In genomic region chr6:136401749-136402148, GRCh38 we compare ENCODE assay signal across 19 cellular contexts.
DNase-seq lines count a peak whose midpoint lies in the region; ATAC-seq lines count a peak whose summit lies in the region.
"Had no signal": no experiment of that assay in that cellular context is flagged by ENCODE, and none has a peak within 500 bp of the region (broad histone marks: within the 10 kb centered on the region; RNA-seq: fewer than 3 reads in every experiment).

No MANE protein-coding gene starts in this region.

- peaks cover 8% of the 10 kb centered on the region for H3K27me3 Mint-ChIP-seq in stimulated activated naive CD8-positive, alpha-beta T cell treated with anti-CD3 and anti-CD28 coated beads, Interleukin-15, amount 100 ng/mL, for 72 hours

- no peak overlapping the region for H3K27ac Mint-ChIP-seq in stimulated activated naive CD8-positive, alpha-beta T cell treated with anti-CD3 and anti-CD28 coated beads, Interleukin-15, amount 100 ng/mL, for 72 hours
- H3K27ac Mint-ChIP-seq: activated CD8-positive, alpha-beta memory T cell treated with anti-CD3 and anti-CD28 coated beads, Interleukin-2, amount 10 ng/mL, durations not matched to agents 7 days and 5 days; T-helper 2 cell treated with Interferon-gamma antibody and Interleukin-4, amounts not matched to agents 5 μg/mL and 100 μg/mL, for 36 hours had no signal

- no peak for ATAC-seq in stimulated activated naive CD8-positive, alpha-beta T cell treated with anti-CD3 and anti-CD28 coated beads, Interleukin-15, amount 100 ng/mL, for 72 hours
- ATAC-seq in HG02798 (IDR thresholded peaks at IDR 0.05; ENCODE audit: poor library complexity, unreplicated experiment) (no peak), HG03342 (IDR thresholded peaks at IDR 0.05; ENCODE audit: unreplicated experiment) (no peak)
- ATAC-seq: activated CD8-positive, alpha-beta memory T cell treated with anti-CD3 and anti-CD28 coated beads, Interleukin-2, amount 10 ng/mL, durations not matched to agents 7 days and 5 days; right cardiac atrium had no signal

- H3K4me1 Mint-ChIP-seq in stimulated activated naive CD8-positive, alpha-beta T cell treated with anti-CD3 and anti-CD28 coated beads, Interleukin-15, amount 100 ng/mL, for 72 hours = no peaks in the 10 kb centered on the region
- H3K4me1 Mint-ChIP-seq: activated CD8-positive, alpha-beta memory T cell treated with anti-CD3 and anti-CD28 coated beads, Interleukin-2, amount 10 ng/mL, durations not matched to agents 7 days and 5 days; neural crest cell had no signal

- peak overlapping the region; percentile 1 for H3K27ac ChIP-seq in caudate nucleus (ENCODE audit: low read depth, low read length)
- H3K27ac ChIP-seq: tibial artery had no signal

- H3K9me3 Mint-ChIP-seq in stimulated activated naive CD8-positive, alpha-beta T cell treated with anti-CD3 and anti-CD28 coated beads, Interleukin-15, amount 100 ng/mL, for 72 hours = no peaks in the 10 kb centered on the region
- H3K9me3 Mint-ChIP-seq: neural crest cell; T-helper 2 cell treated with Interferon-gamma antibody and Interleukin-4, amounts not matched to agents 5 μg/mL and 100 μg/mL, for 36 hours had no signal

- in situ Hi-C loops in ACHN (cut with HindIII; ENCODE audit: low pct_ligation_motif_present, low pct_unique_long_range_greater_than_20kb, low sequenced_read_pairs) = no loop called here

- H3K4me3 Mint-ChIP-seq in stimulated activated naive CD8-positive, alpha-beta T cell treated with anti-CD3 and anti-CD28 coated beads, Interleukin-15, amount 100 ng/mL, for 72 hours = no peak overlapping the region
- H3K4me3 Mint-ChIP-seq: activated CD8-positive, alpha-beta memory T cell treated with anti-CD3 and anti-CD28 coated beads, Interleukin-2, amount 10 ng/mL, durations not matched to agents 7 days and 5 days; neural crest cell; T-helper 2 cell treated with Interferon-gamma antibody and Interleukin-4, amounts not matched to agents 5 μg/mL and 100 μg/mL, for 36 hours had no signal

- DNase-seq in ACHN = peak; percentile 20
- peak; percentile 38 for DNase-seq in LHCN-M2 (ENCODE audit: low read depth)
- DNase-seq in caudate nucleus (lab: John Stamatoyannopoulos, UW) = no peak
- DNase-seq in kidney tubule cell (ENCODE audit: low spot score) = peak; percentile 85
- no peak for DNase-seq in stimulated activated naive CD8-positive, alpha-beta T cell treated with anti-CD3 and anti-CD28 coated beads, Interleukin-15, amount 100 ng/mL, for 72 hours
- no peak for DNase-seq in GOT3 (lab: John Stamatoyannopoulos, UW)
- DNase-seq: activated CD4-positive, alpha-beta T cell treated with anti-CD3 and anti-CD28 coated beads for 1 hour; activated CD8-positive, alpha-beta memory T cell treated with anti-CD3 and anti-CD28 coated beads, Interleukin-2, amount 10 ng/mL, durations not matched to agents 7 days and 5 days; activated effector memory CD4-positive, alpha-beta T cell treated with Interleukin-2 at 50 U/mL for 16 hours; anterior cingulate cortex; NCI-H1417; right cardiac atrium; SHP77; stimulated activated CD4-positive, alpha-beta T cell treated with anti-CD3 and anti-CD28 coated beads, Interleukin-2, amount 100 ng/mL, for 48 hours; tibial artery had no signal

Comparison
In these comparisons a context has a peak if more than half of its experiments do, and no peak if none do; other contexts are left out.
1. DNase-seq: peak in ACHN (single experiment), LHCN-M2 (single experiment) and kidney tubule cell (single experiment); none in caudate nucleus (0 of 61), stimulated activated naive CD8-positive, alpha-beta T cell treated with anti-CD3 and anti-CD28 coated beads, Interleukin-15, amount 100 ng/mL, for 72 hours (0 of 2) and GOT3 (single experiment).